Comparison of ENCODE assay signal across 14 cellular contexts in genomic region chr22:36741204-36741793, GRCh38. TPM values are rescaled to one million over a fixed set of nuclear protein-coding genes. Genes with fewer than 3 reads are reported as not detected.
DNase-seq lines count a peak whose midpoint lies in the region; ATAC-seq, FAIRE-seq and TF ChIP-seq lines count a peak whose summit lies in the region.
"Had no signal": no experiment of that assay in that cellular context is flagged by ENCODE, and none has a peak within 500 bp of the region (broad histone marks: within the 10 kb centered on the region; RNA-seq: fewer than 3 reads in every experiment).

No MANE protein-coding gene starts in this region.

- H3K9me3 ChIP-seq in HepG2 (ENCODE audit: low read length): no peaks in the 10 kb centered on the region
- H3K9me3 ChIP-seq in right lobe of liver: no peaks in the 10 kb centered on the region

- H3K27me3 ChIP-seq in HepG2 (ENCODE audit: control insufficient read depth in 1 of 2, insufficient read depth in 2 of 2, low read length in 2 of 2): peaks cover 10 to 29% of the 10 kb centered on the region in 2 experiments; a peak in 4 of 5 replicates
- H3K27me3 ChIP-seq in right lobe of liver: no peaks in the 10 kb centered on the region
- H3K27me3 ChIP-seq in foreskin keratinocyte: peaks cover 16% of the 10 kb centered on the region

- CTCF ChIA-PET in HepG2 (lab: Yijun Ruan, JAX; ENCODE audit: low intra/inter-chr PET ratio, low total read pairs): no interaction called here

- no peaks in the 10 kb centered on the region for H3K79me2 ChIP-seq in HepG2 (ENCODE audit: insufficient read depth, low read length)

- TF ChIP-seq CTCF in HepG2 (CRISPR knock-in tag; IDR thresholded peaks at IDR 0.05): no peak
- no peak for TF ChIP-seq CTCF in right lobe of liver (IDR thresholded peaks at IDR 0.05)
- no peak for TF ChIP-seq CTCF in fibroblast of mammary gland (conservative IDR thresholded peaks at IDR 0.05; ENCODE audit: control insufficient read depth, insufficient read depth, low read depth, low read length)
- no peak for TF ChIP-seq CTCF in foreskin keratinocyte (conservative IDR thresholded peaks at IDR 0.05)

- no peak for TF ChIP-seq POLR2A in HepG2 (IDR thresholded peaks at IDR 0.05; ENCODE audit: insufficient read depth in 1 of 2, low read depth in 2 of 2, low read length in 2 of 2)
- TF ChIP-seq POLR2A in right lobe of liver (IDR thresholded peaks at IDR 0.05): no peak

- in situ Hi-C loops in HepG2 (cut with HindIII; ENCODE audit: extremely low pct_ligation_motif_present, low pct_unique_long_range_greater_than_20kb): no loop called here

- WGBS in HepG2 (ENCODE audit: low lambda C conversion rate): 19% methylated on average over 8 of the region's 8 CpGs
- WGBS in right lobe of liver (ENCODE audit: insufficient coverage, low coverage, low lambda C conversion rate, missing lambda C conversion rate): 63% methylated on average over 5 of the region's 8 CpGs

- H3K4me1 ChIP-seq in HepG2 (ENCODE audit: insufficient read depth, low read length) (no peaks in the 10 kb centered on the region), right lobe of liver (no peaks in the 10 kb centered on the region), foreskin keratinocyte (no peaks in the 10 kb centered on the region)

- H3K27ac ChIP-seq in HepG2 (ENCODE audit: extremely low read length, insufficient read depth, low read length): no peak overlapping the region
- H3K27ac ChIP-seq in right lobe of liver: no peak overlapping the region
- H3K27ac ChIP-seq in foreskin keratinocyte: no peak overlapping the region
- no peak overlapping the region for H3K27ac ChIP-seq in substantia nigra (ENCODE audit: low read depth, low read length, poor library complexity, severe bottlenecking)

- DNase-seq in HepG2 (ENCODE audit: low spot score): no peak
- DNase-seq in right lobe of liver: no peak
- peak; percentile 2 for DNase-seq in NCI-H524 treated with DMSO at 0.1 percent for 48 hours (lab: John Stamatoyannopoulos, UW)
- DNase-seq in fibroblast of mammary gland (ENCODE audit: low read depth): peak; percentile 28
- DNase-seq in NCI-H2196 treated with DMSO at 0.1 percent for 48 hours (lab: John Stamatoyannopoulos, UW; ENCODE audit: unreplicated experiment): no peak
- DNase-seq in foreskin keratinocyte: no peak
- DNase-seq in substantia nigra (lab: John Stamatoyannopoulos, UW): no peak
- DNase-seq in ureter (ENCODE audit: low spot score): no peak
- DNase-seq: activated CD4-positive, alpha-beta T cell treated with anti-CD3 and anti-CD28 coated beads, Interleukin-2, amount 50 U/mL, for 4 hours; C1 segment of cervical spinal cord; NCI-H1092 treated with DMSO at 0.1 percent for 48 hours; nephron progenitor cell; stimulated activated naive CD8-positive, alpha-beta T cell treated with anti-CD3 and anti-CD28 coated beads, Interleukin-15, Interleukin-2, amounts not matched to agents 100 U/mL and 50 U/mL, for 24 hours had no signal

- ATAC-seq in HepG2 (no peak), right lobe of liver (no peak), foreskin keratinocyte (no peak)
- ATAC-seq: Panc1; stimulated activated naive CD8-positive, alpha-beta T cell treated with anti-CD3 and anti-CD28 coated beads, Interleukin-15, Interleukin-2, amounts not matched to agents 100 U/mL and 50 U/mL, for 24 hours had no signal

- no peak for TF ChIP-seq RAD21 in HepG2 (CRISPR knock-in tag; IDR thresholded peaks at IDR 0.05)

- no peaks in the 10 kb centered on the region for H3K36me3 ChIP-seq in HepG2 (replicated peaks in 1 of 2; ENCODE audit: control insufficient read depth in 1 of 2, insufficient read depth in 2 of 2, low read length in 2 of 2)
- H3K36me3 ChIP-seq in right lobe of liver: no peaks in the 10 kb centered on the region

- no peak for FAIRE-seq in HepG2 (lab: Jason Lieb, UNC)

- POLR2A ChIA-PET in HepG2 (lab: Yijun Ruan, JAX): no interaction called here

- no TSS peak for BruUV-seq in HepG2 (replicated peaks; lab: Mats Ljungman, UMichigan)

- H3K4me3 ChIP-seq in HepG2 (replicated peaks in 1 of 3; ENCODE audit: insufficient read depth in 1 of 3, low read depth in 2 of 3, low read length in 3 of 3) (no peak overlapping the region), right lobe of liver (no peak overlapping the region), fibroblast of mammary gland (ENCODE audit: control insufficient read depth, low read depth, low read length) (no peak overlapping the region)

- intact Hi-C loops in HepG2 (cut with micrococcal nuclease; ENCODE audit: unreplicated experiment): no loop called here
- intact Hi-C loops in right lobe of liver (cut with DNase I): no loop called here

- TF ChIP-seq EP300 in HepG2 (IDR thresholded peaks at IDR 0.05; ENCODE audit: low read depth in 2 of 2, low read length in 2 of 2) (no peak), HepG2 (CRISPR knock-in tag; IDR thresholded peaks at IDR 0.05; ENCODE audit: borderline replicate concordance) (no peak)

- 0 out of 2 replicates have a peak, but pooled peaks cover 3% of the 10 kb centered on the region for H4K20me1 ChIP-seq in HepG2 (ENCODE audit: insufficient read depth, low read length)

- no peak overlapping the region for H3K9ac ChIP-seq in HepG2 (ENCODE audit: insufficient read depth, low read depth, low read length)

- no peak overlapping the region for H3K4me2 ChIP-seq in HepG2 (ENCODE audit: low read depth, low read length)

- no peak overlapping the region for H2AFZ ChIP-seq in HepG2 (ENCODE audit: low read length)

TF ChIP-seq in HepG2, 621 proteins besides CTCF, POLR2A, EP300 and RAD21 (continues in another document):
- TF ChIP-seq GABPB1 (CRISPR knock-in tag; IDR thresholded peaks at IDR 0.05) (peak; percentile 13; the same call in 1 of the 2 replicates), THAP11 (CRISPR knock-in tag; IDR thresholded peaks at IDR 0.05) (peak; percentile 88), ERF (CRISPR knock-in tag; IDR thresholded peaks at IDR 0.05) (no peak), NR1H2 (CRISPR knock-in tag; IDR thresholded peaks at IDR 0.05; ENCODE audit: borderline replicate concordance, low read depth) (no peak), SNAPC5 (CRISPR knock-in tag; IDR thresholded peaks at IDR 0.05; ENCODE audit: borderline replicate concordance) (no peak), ZNF143 (CRISPR knock-in tag; IDR thresholded peaks at IDR 0.05) (peak; percentile 81), GTF2F1 (IDR thresholded peaks at IDR 0.05; ENCODE audit: low read length) (no peak)

RNA-seq across cellular contexts. Expression of gene IFT27, which starts 34.6 kb away (rescaled TPM):
- 0.33 TPM in 1 of 2 replicates, not detected in the other for total RNA-seq in HepG2 (2016; rRNA removed; fragmentation: Illumina TruSeq; extraction: Trizol)
- not detected in 2 replicates for total RNA-seq in HepG2 (2016; cell fraction: cytosol; rRNA removed; fragmentation: Illumina TruSeq; extraction: Trizol; ENCODE audit: low read depth)
- 0.19 TPM in 1 of 2 replicates, not detected in the other for total RNA-seq in HepG2 (2016; cell fraction: insoluble cytoplasmic fraction; rRNA removed; fragmentation: Illumina TruSeq; extraction: Trizol)
- total RNA-seq in HepG2 (2016; cell fraction: membrane; rRNA removed; fragmentation: Illumina TruSeq; extraction: Trizol): not detected in 2 replicates
- not detected in 2 replicates for total RNA-seq in HepG2 (2016; cell fraction: nucleus; rRNA removed; fragmentation: Illumina TruSeq; extraction: Trizol)
- polyA plus RNA-seq in HepG2 (2011; rRNA removed): 0.25 and 0.33 TPM in 2 replicates
- polyA plus RNA-seq in HepG2 (2011; cell fraction: cytosol; rRNA removed): 0.17 and 0.19 TPM in 2 replicates
- 0.63 and 1.2 TPM in 2 replicates for polyA plus RNA-seq in HepG2 (2011; cell fraction: nucleus; rRNA removed)
- polyA plus RNA-seq in HepG2 (2012): 0.29 and 0.54 TPM in 2 replicates
- not detected in 2 replicates for polyA plus RNA-seq in HepG2 (2016; cell fraction: cytosol; fragmentation: Illumina TruSeq; extraction: Trizol; ENCODE audit: low read depth)
- not detected in 2 replicates for polyA plus RNA-seq in HepG2 (2016; cell fraction: insoluble cytoplasmic fraction; fragmentation: Illumina TruSeq; extraction: Trizol; ENCODE audit: low read depth)
- polyA plus RNA-seq in HepG2 (2016; cell fraction: membrane; fragmentation: Illumina TruSeq; extraction: Trizol; ENCODE audit: low read depth): not detected in 2 replicates
- polyA plus RNA-seq in HepG2 (2016; cell fraction: nucleus; fragmentation: Illumina TruSeq; extraction: Trizol; ENCODE audit: insufficient read depth, low read depth): not detected in 2 replicates
- polyA minus RNA-seq in HepG2 (2011; rRNA and poly(A)+ RNA removed; ENCODE audit: low replicate concordance): 0.44 and 10.2 TPM in 2 replicates
- polyA minus RNA-seq in HepG2 (2011; cell fraction: cytosol; rRNA and poly(A)+ RNA removed): not detected in 2 replicates
- polyA minus RNA-seq in HepG2 (2011; cell fraction: nucleus; rRNA and poly(A)+ RNA removed): 0.39 and 0.50 TPM in 2 replicates
- total RNA-seq in right lobe of liver: 10 to 100 TPM; 10.3 to 17.4 (median 14.8) TPM
- total RNA-seq in foreskin keratinocyte: 13.4 and 13.5 TPM in 2 replicates
- 16.8 and 17.7 TPM in 2 replicates for polyA plus RNA-seq in foreskin keratinocyte
- total RNA-seq in ureter: 41.2 TPM

RNA-seq across cellular contexts. Expression of gene CACNG2, which starts 37.7 kb away (rescaled TPM):
- total RNA-seq in HepG2 (2016; rRNA removed; fragmentation: Illumina TruSeq; extraction: Trizol) (not detected in 2 replicates), right lobe of liver (not detected), foreskin keratinocyte (not detected in 2 replicates), ureter (not detected)
- not detected in 2 replicates for total RNA-seq in HepG2 (2016; cell fraction: cytosol; rRNA removed; fragmentation: Illumina TruSeq; extraction: Trizol; ENCODE audit: low read depth)
- not detected in 2 replicates for total RNA-seq in HepG2 (2016; cell fraction: insoluble cytoplasmic fraction; rRNA removed; fragmentation: Illumina TruSeq; extraction: Trizol)
- not detected in 2 replicates for total RNA-seq in HepG2 (2016; cell fraction: membrane; rRNA removed; fragmentation: Illumina TruSeq; extraction: Trizol)
- total RNA-seq in HepG2 (2016; cell fraction: nucleus; rRNA removed; fragmentation: Illumina TruSeq; extraction: Trizol): not detected in 2 replicates
- polyA plus RNA-seq in HepG2 (2011; rRNA removed) (not detected in 2 replicates), foreskin keratinocyte (not detected in 2 replicates)
- not detected in 2 replicates for polyA plus RNA-seq in HepG2 (2011; cell fraction: cytosol; rRNA removed)
- not detected in 2 replicates for polyA plus RNA-seq in HepG2 (2011; cell fraction: nucleus; rRNA removed)
- not detected in 2 replicates for polyA plus RNA-seq in HepG2 (2012)
- not detected in 2 replicates for polyA plus RNA-seq in HepG2 (2016; cell fraction: cytosol; fragmentation: Illumina TruSeq; extraction: Trizol; ENCODE audit: low read depth)
- not detected in 2 replicates for polyA plus RNA-seq in HepG2 (2016; cell fraction: insoluble cytoplasmic fraction; fragmentation: Illumina TruSeq; extraction: Trizol; ENCODE audit: low read depth)
- polyA plus RNA-seq in HepG2 (2016; cell fraction: membrane; fragmentation: Illumina TruSeq; extraction: Trizol; ENCODE audit: low read depth): not detected in 2 replicates
- polyA plus RNA-seq in HepG2 (2016; cell fraction: nucleus; fragmentation: Illumina TruSeq; extraction: Trizol; ENCODE audit: insufficient read depth, low read depth): not detected in 2 replicates
- polyA minus RNA-seq in HepG2 (2011; rRNA and poly(A)+ RNA removed; ENCODE audit: low replicate concordance): not detected in 2 replicates
- polyA minus RNA-seq in HepG2 (2011; cell fraction: cytosol; rRNA and poly(A)+ RNA removed): not detected in 2 replicates
- not detected in 2 replicates for polyA minus RNA-seq in HepG2 (2011; cell fraction: nucleus; rRNA and poly(A)+ RNA removed)

Comparison
In these comparisons a context has a peak if more than half of its experiments do, and no peak if none do; other contexts are left out.
1. RNA of gene IFT27, which starts 34.6 kb away (total RNA-seq): 41.2 TPM in ureter (single experiment), 10.3 to 17.4 TPM in right lobe of liver and 13.4 to 13.5 TPM in foreskin keratinocyte; 0.19 to 0.33 TPM in HepG2; every median in the first group is over 4 times any median in the second.
2. DNase-seq: peak in NCI-H524 treated with DMSO at 0.1 percent for 48 hours (single experiment) and fibroblast of mammary gland (single experiment); none in HepG2 (single experiment), right lobe of liver (0 of 3), NCI-H2196 treated with DMSO at 0.1 percent for 48 hours (single experiment), foreskin keratinocyte (0 of 2), substantia nigra (0 of 49) and ureter (single experiment).